ENCODE assay signal across 8 cellular contexts in genomic region chr1:236168716-236169429, GRCh38. TPM values are rescaled to one million over a fixed set of nuclear protein-coding genes. Genes with fewer than 3 reads are reported as not detected.
DNase-seq lines count a peak whose midpoint lies in the region; ATAC-seq, FAIRE-seq and TF ChIP-seq lines count a peak whose summit lies in the region.

No MANE protein-coding gene starts in this region.

- H3K79me2 ChIP-seq in K562 (ENCODE audit: control insufficient read depth, insufficient read depth, low read length): no peaks in the 10 kb centered on the region

- no peaks in the 10 kb centered on the region for H3K9me1 ChIP-seq in K562 (ENCODE audit: control insufficient read depth, insufficient read depth, low read length)

- ATAC-seq in K562 (peak; percentile 77), GM21825 (IDR thresholded peaks at IDR 0.05; ENCODE audit: unreplicated experiment) (no peak), GM18505 (IDR thresholded peaks at IDR 0.05; ENCODE audit: unreplicated experiment) (no peak)
- ATAC-seq in activated CD8-positive, alpha-beta T cell treated with anti-CD3 and anti-CD28 coated beads, Interleukin-2, amount 10 ng/mL, durations not matched to agents 7 days and 5 days: no peak

- DNase-seq in GM12864 (ENCODE audit: low read depth) (no peak), HPDE6-E6E7 (ENCODE audit: extremely low spot score) (peak; percentile 35), K562 (ENCODE audit: extremely low read depth in 1 of 4, low spot score in 3 of 4) (peak in 1 of 4 experiments; percentile 44), mesenteric fat pad (ENCODE audit: low spot score) (peak; percentile 91), NCI-H524 treated with DMSO at 0.1 percent for 48 hours (lab: John Stamatoyannopoulos, UW) (no peak)
- no peak for DNase-seq in activated CD8-positive, alpha-beta T cell treated with anti-CD3 and anti-CD28 coated beads, Interleukin-2, amount 10 ng/mL, durations not matched to agents 7 days and 5 days

- H3K4me2 ChIP-seq in K562 (ENCODE audit: insufficient read depth, low read length): no peak overlapping the region

- TF ChIP-seq CTCF in GM12864 (IDR thresholded peaks at IDR 0.05; ENCODE audit: low read depth, low read length, missing control alignments) (peak; percentile 33), K562 (IDR thresholded peaks at IDR 0.05 in 2 of 3, conservative IDR thresholded peaks at IDR 0.05 in 1 of 3; ENCODE audit: insufficient read depth in 2 of 3, low read depth in 1 of 3, low read length in 3 of 3) (peak; percentile 6 to 24 (median 9); a peak in 1 of 6 replicates)

- BruUV-seq in K562 (replicated peaks; lab: Mats Ljungman, UMichigan): no TSS peak

- H3K27me3 ChIP-seq in K562 (ENCODE audit: control insufficient read depth in 2 of 2, insufficient read depth in 2 of 2, low read length in 2 of 2): peaks cover 10 to 33% of the 10 kb centered on the region in 2 experiments; a peak in 4 of 5 replicates

- no peak overlapping the region for H3K9ac ChIP-seq in K562 (ENCODE audit: insufficient read depth in 1 of 2, low read depth in 2 of 2, low read length in 2 of 2)

- H3K4me1 Mint-ChIP-seq in activated CD8-positive, alpha-beta T cell treated with anti-CD3 and anti-CD28 coated beads, Interleukin-2, amount 10 ng/mL, durations not matched to agents 7 days and 5 days (ENCODE audit: low read depth): no peaks in the 10 kb centered on the region

- no peaks in the 10 kb centered on the region for H3K9me3 ChIP-seq in K562 (replicated peaks; ENCODE audit: control insufficient read depth, insufficient read depth, low read depth, low read length)

- no peak overlapping the region for H3K27ac ChIP-seq in K562 (ENCODE audit: extremely low read depth, low read depth, low read length)

- no peak for FAIRE-seq in K562 (lab: Jason Lieb, UNC)

- peaks cover 3% of the 10 kb centered on the region for H3K36me3 Mint-ChIP-seq in activated CD8-positive, alpha-beta T cell treated with anti-CD3 and anti-CD28 coated beads, Interleukin-2, amount 10 ng/mL, durations not matched to agents 7 days and 5 days (ENCODE audit: low read depth)

- no peaks in the 10 kb centered on the region for H3K4me1 ChIP-seq in K562 (replicated peaks in 1 of 2; ENCODE audit: control insufficient read depth in 2 of 2, insufficient read depth in 2 of 2, low read length in 2 of 2)

- H3K4me3 ChIP-seq in GM12864 (ENCODE audit: low read depth, low read length) (no peak overlapping the region), K562 (no peak overlapping the region)

- no peaks in the 10 kb centered on the region for H3K36me3 ChIP-seq in K562 (ENCODE audit: control insufficient read depth, insufficient read depth, low read length)

- TF ChIP-seq EP300 in K562 (IDR thresholded peaks at IDR 0.05; ENCODE audit: low read length): peak; percentile 65

- no peaks in the 10 kb centered on the region for H3K9me3 Mint-ChIP-seq in activated CD8-positive, alpha-beta T cell treated with anti-CD3 and anti-CD28 coated beads, Interleukin-2, amount 10 ng/mL, durations not matched to agents 7 days and 5 days (ENCODE audit: insufficient read depth)

- WGBS in K562 (ENCODE audit: insufficient coverage, low coverage, missing lambda C conversion rate): 10% methylated on average over 10 of the region's 10 CpGs

- no peak overlapping the region for H3K27ac Mint-ChIP-seq in activated CD8-positive, alpha-beta T cell treated with anti-CD3 and anti-CD28 coated beads, Interleukin-2, amount 10 ng/mL, durations not matched to agents 7 days and 5 days

- CTCF ChIA-PET in K562 (lab: Yijun Ruan, JAX; ENCODE audit: low intra/inter-chr PET ratio): no interaction called here
- CTCF ChIA-PET in activated CD8-positive, alpha-beta T cell treated with anti-CD3 and anti-CD28 coated beads, Interleukin-2, amount 10 ng/mL, durations not matched to agents 7 days and 5 days (lab: Charles Lee): no interaction called here

- no peaks in the 10 kb centered on the region for H3K27me3 Mint-ChIP-seq in activated CD8-positive, alpha-beta T cell treated with anti-CD3 and anti-CD28 coated beads, Interleukin-2, amount 10 ng/mL, durations not matched to agents 7 days and 5 days (ENCODE audit: low read depth)

- no peaks in the 10 kb centered on the region for H4K20me1 ChIP-seq in K562 (replicated peaks; ENCODE audit: control insufficient read depth, insufficient read depth, low read length)

- TF ChIP-seq POLR2A in K562 (conservative IDR thresholded peaks at IDR 0.05): no peak
- no peak for TF ChIP-seq POLR2A in GM18505 (IDR thresholded peaks at IDR 0.05; ENCODE audit: borderline replicate concordance, extremely low read depth, insufficient read depth, insufficient read length)

- in situ Hi-C loops in K562 (cut with MboI): no loop called here

- no peak overlapping the region for H3K4me3 Mint-ChIP-seq in activated CD8-positive, alpha-beta T cell treated with anti-CD3 and anti-CD28 coated beads, Interleukin-2, amount 10 ng/mL, durations not matched to agents 7 days and 5 days

- intact Hi-C loops in K562 (cut with micrococcal nuclease): no loop called here

- no peak for TF ChIP-seq RAD21 in K562 (CRISPR knock-in tag; conservative IDR thresholded peaks at IDR 0.05 in 1 of 2, IDR thresholded peaks at IDR 0.05 in 1 of 2)

- H2AFZ ChIP-seq in K562 (ENCODE audit: low read depth, low read length): no peak overlapping the region

- POLR2A ChIA-PET in K562 (lab: Yijun Ruan, JAX): interaction anchor here (0.6 kb wide), 2 partner anchors 76 to 165 kb away, joined by 3 read pairs; no protein-coding TSS in a partner anchor
- POLR2A ChIA-PET in activated CD8-positive, alpha-beta T cell treated with anti-CD3 and anti-CD28 coated beads, Interleukin-2, amount 10 ng/mL, durations not matched to agents 7 days and 5 days (lab: Charles Lee): no interaction called here

TF ChIP-seq in K562, 482 proteins besides CTCF, POLR2A, EP300 and RAD21 (continues in another document):
- TF ChIP-seq POLR3A (IDR thresholded peaks at IDR 0.05; ENCODE audit: borderline replicate concordance, extremely low read depth, insufficient read depth, insufficient read length): no peak

RNA-seq across cellular contexts. Expression of gene GPR137B, which starts 26.5 kb away (rescaled TPM):
- 0.28 and 0.65 TPM in 2 replicates for total RNA-seq in K562 (2011; cell fraction: chromatin; rRNA removed; ENCODE audit: low replicate concordance)
- 0.17 and 0.79 TPM in 2 replicates for total RNA-seq in K562 (2011; cell fraction: nucleolus; rRNA removed)
- 0.22 and 2.1 TPM in 2 replicates for total RNA-seq in K562 (2011; cell fraction: nucleoplasm; rRNA removed)
- total RNA-seq in K562 (2014; rRNA removed) (0.36 and 0.94 TPM in 2 replicates), K562 (2014; rRNA removed; fragmentation: Illumina TruSeq; extraction: Trizol) (0.70 and 0.76 TPM in 2 replicates), K562 (2015; rRNA removed; fragmentation: Illumina TruSeq; extraction: Trizol) (0.75 and 0.87 TPM in 2 replicates), K562 (2021) (0.49 and 0.62 TPM in 2 replicates), mesenteric fat pad (32.9 TPM)
- polyA plus RNA-seq in K562 (2011; rRNA removed) (0.04 and 0.28 TPM in 2 replicates), K562 (2014; fragmentation: Illumina TruSeq; extraction: Trizol) (1.0 and 1.1 TPM in 2 replicates), K562 (2014; fragmentation: Nextera tagmentation; extraction: Ambion mirVana) (under 1 TPM; 0.14 to 0.35 TPM), K562 (2014; rRNA removed) (0.49 and 0.62 TPM in 2 replicates)
- polyA plus RNA-seq in K562 (2011; cell fraction: cytosol; rRNA removed): 0.07 and 0.19 TPM in 2 replicates
- 0.30 and 0.60 TPM in 2 replicates for polyA plus RNA-seq in K562 (2011; cell fraction: nucleus; rRNA removed)
- polyA plus RNA-seq in K562 (2012): 0.78 and 1.8 TPM in 2 replicates
- 0.27 TPM in 1 of 2 replicates, not detected in the other for polyA minus RNA-seq in K562 (2011; rRNA and poly(A)+ RNA removed)
- not detected in 2 replicates for polyA minus RNA-seq in K562 (2011; cell fraction: cytosol; rRNA and poly(A)+ RNA removed)
- 0.13 TPM in 1 of 2 replicates, not detected in the other for polyA minus RNA-seq in K562 (2011; cell fraction: nucleus; rRNA and poly(A)+ RNA removed)
- 1 to 10 TPM; 4.9 to 5.0 TPM for total RNA-seq in activated CD8-positive, alpha-beta T cell treated with anti-CD3 and anti-CD28 coated beads, Interleukin-2, amount 10 ng/mL, durations not matched to agents 7 days and 5 days

Comparison
In these comparisons a context has a peak if more than half of its experiments do, and no peak if none do; other contexts are left out.
1. DNase-seq: peak in HPDE6-E6E7 (single experiment) and mesenteric fat pad (single experiment); none in GM12864 (single experiment), NCI-H524 treated with DMSO at 0.1 percent for 48 hours (single experiment) and activated CD8-positive, alpha-beta T cell treated with anti-CD3 and anti-CD28 coated beads, Interleukin-2, amount 10 ng/mL, durations not matched to agents 7 days and 5 days (single experiment).